In the genomic region with DNA sequence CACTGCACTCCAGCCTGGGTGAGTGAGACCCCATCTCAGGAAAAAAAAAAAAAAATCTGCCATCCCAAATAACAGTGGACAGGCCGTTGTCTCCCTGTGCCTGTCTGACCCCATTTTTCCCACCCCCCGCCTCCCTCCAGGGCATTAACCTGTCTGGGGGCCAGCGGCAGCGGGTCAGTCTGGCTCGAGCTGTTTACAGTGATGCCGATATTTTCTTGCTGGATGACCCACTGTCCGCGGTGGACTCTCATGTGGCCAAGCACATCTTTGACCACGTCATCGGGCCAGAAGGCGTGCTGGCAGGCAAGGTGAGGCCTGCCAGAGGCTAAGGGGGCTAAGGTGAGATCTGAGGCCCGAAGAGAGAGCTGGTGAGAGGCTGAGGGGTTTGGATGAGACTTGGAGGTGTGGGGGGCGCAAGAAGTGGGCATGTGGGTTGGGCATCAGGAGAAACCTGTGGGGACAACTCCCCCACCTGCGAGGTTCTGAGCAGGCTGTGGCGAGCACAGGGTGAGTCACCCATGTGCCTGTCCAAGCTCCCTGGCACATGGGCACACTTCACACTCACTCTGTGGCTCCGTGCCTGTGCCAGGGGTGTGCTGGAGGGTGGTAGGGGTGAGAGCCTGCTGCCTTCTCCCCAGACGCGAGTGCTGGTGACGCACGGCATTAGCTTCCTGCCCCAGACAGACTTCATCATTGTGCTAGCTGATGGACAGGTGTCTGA, we compare ENCODE assay signal across 19 cellular contexts. TPM values are rescaled to one million over a fixed set of nuclear protein-coding genes. Genes with fewer than 3 reads are reported as not detected.
DNase-seq lines count a peak whose midpoint lies in the region; ATAC-seq, FAIRE-seq and TF ChIP-seq lines count a peak whose summit lies in the region.
"Had no signal": no experiment of that assay in that cellular context is flagged by ENCODE, and none has a peak within 500 bp of the region (broad histone marks: within the 10 kb centered on the region; RNA-seq: fewer than 3 reads in every experiment).

No MANE protein-coding gene starts in this region.

- no peaks in the 10 kb centered on the region for H3K27me3 Mint-ChIP-seq in activated T-cell treated with anti-CD3 and anti-CD28 coated beads, Interleukin-2, amount 50 U/mL, for 4 hours (ENCODE audit: low read depth)
- no peaks in the 10 kb centered on the region for H3K27me3 Mint-ChIP-seq in CD4-positive, alpha-beta memory T cell

- H3K27me3 ChIP-seq in pancreas, result no peaks in the 10 kb centered on the region
- H3K27me3 ChIP-seq in CD4-positive, alpha-beta memory T cell (ENCODE audit: insufficient read depth, low read length), result no peaks in the 10 kb centered on the region

- peaks cover 10 to 14% (median 11%) of the 10 kb centered on the region in 3 donors for H3K4me1 ChIP-seq in pancreas
- H3K4me1 ChIP-seq in CD4-positive, alpha-beta memory T cell (ENCODE audit: insufficient read depth, low read length), result no peaks in the 10 kb centered on the region

- H3K9me3 Mint-ChIP-seq in activated T-cell treated with anti-CD3 and anti-CD28 coated beads, Interleukin-2, amount 50 U/mL, for 4 hours, result no peaks in the 10 kb centered on the region
- H3K9me3 Mint-ChIP-seq in CD4-positive, alpha-beta memory T cell, result no peaks in the 10 kb centered on the region
- H3K9me3 Mint-ChIP-seq: natural killer cell had no signal

- H3K4me3 Mint-ChIP-seq in activated T-cell treated with anti-CD3 and anti-CD28 coated beads, Interleukin-2, amount 50 U/mL, for 4 hours, result no peak overlapping the region
- H3K4me3 Mint-ChIP-seq in CD4-positive, alpha-beta memory T cell, result no peak overlapping the region
- H3K4me3 Mint-ChIP-seq: natural killer cell had no signal

- H3K4me3 ChIP-seq in pancreas, result no peak overlapping the region
- no peak overlapping the region for H3K4me3 ChIP-seq in CD4-positive, alpha-beta memory T cell (ENCODE audit: low read length in 2 of 2)
- H3K4me3 ChIP-seq: lung had no signal

- H3K4me1 Mint-ChIP-seq in activated T-cell treated with anti-CD3 and anti-CD28 coated beads, Interleukin-2, amount 50 U/mL, for 4 hours (ENCODE audit: low read depth), result no peaks in the 10 kb centered on the region
- peaks cover 0 to 1% (median 0%) of the 10 kb centered on the region in 4 donors for H3K4me1 Mint-ChIP-seq in CD4-positive, alpha-beta memory T cell
- H3K4me1 Mint-ChIP-seq: natural killer cell had no signal

- POLR2A ChIA-PET in CD4-positive, alpha-beta memory T cell (lab: Charles Lee; ENCODE audit: partially characterized antibody), result no interaction called here

- FAIRE-seq in pancreas (lab: Jason Lieb, UNC), result no peak

- H3K27ac ChIP-seq in C4-2B (peak overlapping the region; percentile 7; the same call in 1 of the 2 replicates), pancreas (no peak overlapping the region)
- no peak overlapping the region for H3K27ac ChIP-seq in CD4-positive, alpha-beta memory T cell (ENCODE audit: low read depth, low read length)

- H3K9me3 ChIP-seq in pancreas, result no peaks in the 10 kb centered on the region
- no peaks in the 10 kb centered on the region for H3K9me3 ChIP-seq in CD4-positive, alpha-beta memory T cell (ENCODE audit: control insufficient read depth in 1 of 2, low read length in 2 of 2)

- 86 to 90% methylated on average over 20 of the region's 20 CpGs for WGBS in pancreas, 2 donors

- no peak for DNase-seq in Right ventricle myocardium superior
- DNase-seq in pancreas, result peak in 4 of 6 donors; percentile 45 to 88 (median 62)
- no peak for DNase-seq in activated T-cell treated with anti-CD3 and anti-CD28 coated beads, Interleukin-2, amount 50 U/mL, for 4 hours
- DNase-seq in midbrain (lab: John Stamatoyannopoulos, UW), result no peak
- DNase-seq in CD4-positive, alpha-beta memory T cell, result no peak
- DNase-seq: activated CD4-positive, alpha-beta T cell treated with anti-CD3 and anti-CD28 coated beads for 1 hour; activated CD8-positive, alpha-beta memory T cell treated with anti-CD3 and anti-CD28 coated beads, Interleukin-2, amount 50 U/mL, for 4 hours; activated naive CD4-positive, alpha-beta T cell treated with anti-CD3 and anti-CD28 coated beads, Interleukin-2, amount 50 U/mL, for 16 hours; GDM1; KBM-7; natural killer cell; NCI-H1436; NCI-H226; SHP77; T-helper 2 cell had no signal

- intact Hi-C loops in Right ventricle myocardium superior (cut with DNase I) (no loop called here), pancreas (cut with DNase I) (no loop called here)
- intact Hi-C loops in CD4-positive, alpha-beta memory T cell (cut with micrococcal nuclease), result no loop called here

- peaks cover 0 to 4% (median 3%) of the 10 kb centered on the region in 3 donors for H3K36me3 ChIP-seq in pancreas
- no peaks in the 10 kb centered on the region for H3K36me3 ChIP-seq in CD4-positive, alpha-beta memory T cell (ENCODE audit: insufficient read depth, low read length)

- H3K36me3 Mint-ChIP-seq in activated T-cell treated with anti-CD3 and anti-CD28 coated beads, Interleukin-2, amount 50 U/mL, for 4 hours (ENCODE audit: insufficient read depth), result no peaks in the 10 kb centered on the region
- no peaks in the 10 kb centered on the region for H3K36me3 Mint-ChIP-seq in CD4-positive, alpha-beta memory T cell
- H3K36me3 Mint-ChIP-seq: natural killer cell had no signal

- peak; percentile 22 for ATAC-seq in SK-N-SH treated with all-trans-retinoic acid at 6 μM for 48 hours
- peak; percentile 82 for ATAC-seq in Right ventricle myocardium superior (ENCODE audit: poor library complexity)
- peak; percentile 29 to 76 (median 40) for ATAC-seq in pancreas
- no peak for ATAC-seq in activated T-cell treated with anti-CD3 and anti-CD28 coated beads, Interleukin-2, amount 50 U/mL, for 4 hours
- no peak for ATAC-seq in HG02852 (IDR thresholded peaks at IDR 0.05; ENCODE audit: unreplicated experiment)
- ATAC-seq: natural killer cell had no signal

- CTCF ChIA-PET in CD4-positive, alpha-beta memory T cell (lab: Charles Lee; ENCODE audit: partially characterized antibody), result interaction anchor here (0.6 kb wide), 1 partner anchor 32 kb away, joined by 3 read pairs; no protein-coding TSS in a partner anchor

- no peak overlapping the region for H3K27ac Mint-ChIP-seq in CD4-positive, alpha-beta memory T cell
- H3K27ac Mint-ChIP-seq: natural killer cell had no signal

- TF ChIP-seq CTCF in C4-2B (conservative IDR thresholded peaks at IDR 0.05) (no peak), pancreas (IDR thresholded peaks at IDR 0.05) (no peak)

TF ChIP-seq in SK-N-SH treated with all-trans-retinoic acid at 6 μM for 48 hours, 23 proteins besides CTCF, POLR2A, EP300 and RAD21:
- TF ChIP-seq, protein P1, sequence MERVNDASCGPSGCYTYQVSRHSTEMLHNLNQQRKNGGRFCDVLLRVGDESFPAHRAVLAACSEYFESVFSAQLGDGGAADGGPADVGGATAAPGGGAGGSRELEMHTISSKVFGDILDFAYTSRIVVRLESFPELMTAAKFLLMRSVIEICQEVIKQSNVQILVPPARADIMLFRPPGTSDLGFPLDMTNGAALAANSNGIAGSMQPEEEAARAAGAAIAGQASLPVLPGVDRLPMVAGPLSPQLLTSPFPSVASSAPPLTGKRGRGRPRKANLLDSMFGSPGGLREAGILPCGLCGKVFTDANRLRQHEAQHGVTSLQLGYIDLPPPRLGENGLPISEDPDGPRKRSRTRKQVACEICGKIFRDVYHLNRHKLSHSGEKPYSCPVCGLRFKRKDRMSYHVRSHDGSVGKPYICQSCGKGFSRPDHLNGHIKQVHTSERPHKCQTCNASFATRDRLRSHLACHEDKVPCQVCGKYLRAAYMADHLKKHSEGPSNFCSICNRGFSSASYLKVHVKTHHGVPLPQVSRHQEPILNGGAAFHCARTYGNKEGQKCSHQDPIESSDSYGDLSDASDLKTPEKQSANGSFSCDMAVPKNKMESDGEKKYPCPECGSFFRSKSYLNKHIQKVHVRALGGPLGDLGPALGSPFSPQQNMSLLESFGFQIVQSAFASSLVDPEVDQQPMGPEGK (CRISPR knock-in tag; IDR thresholded peaks at IDR 0.05; ENCODE audit: borderline replicate concordance), result no peak
- TF ChIP-seq ZFP30 (CRISPR knock-in tag; IDR thresholded peaks at IDR 0.05) (no peak), TCF4 (CRISPR knock-in tag; IDR thresholded peaks at IDR 0.05; ENCODE audit: borderline replicate concordance) (no peak), ARNTL (CRISPR knock-in tag; IDR thresholded peaks at IDR 0.05; ENCODE audit: borderline replicate concordance, low read depth) (no peak), ESRRG (CRISPR knock-in tag; IDR thresholded peaks at IDR 0.05) (no peak), ISL1 (CRISPR knock-in tag; IDR thresholded peaks at IDR 0.05) (no peak), ZFP3 (CRISPR knock-in tag; IDR thresholded peaks at IDR 0.05) (0 out of 2 replicates have a peak, but pooled peaks have one; percentile 12)

RNA-seq across cellular contexts. Expression of a gene that starts 34.7 kb away (rescaled TPM):
- 58.4 TPM for total RNA-seq in Right ventricle myocardium superior
- total RNA-seq in pancreas, result 10 to 100 TPM; 15.1 to 23.5 (median 17.3) TPM
- polyA plus RNA-seq in pancreas, result 10 to 100 TPM; 10.3 to 10.9 TPM
- total RNA-seq in activated T-cell treated with anti-CD3 and anti-CD28 coated beads, Interleukin-2, amount 50 U/mL, for 4 hours, result 10 to 100 TPM; 54.4 to 61.1 (median 59.1) TPM
- total RNA-seq in CD4-positive, alpha-beta memory T cell, result 10 to 100 TPM; 34.2 to 39.3 TPM
- polyA plus RNA-seq in CD4-positive, alpha-beta memory T cell, result 1 to 10 TPM; 2.1 to 8.1 TPM

RNA-seq across cellular contexts. Expression of a gene that starts 38.3 kb away (rescaled TPM):
- total RNA-seq in Right ventricle myocardium superior (0.43 TPM), pancreas (100 to 1,000 TPM in 1 of 6 donors, 10 to 100 TPM in 5; 47.2 to 103 (median 83.4) TPM)
- polyA plus RNA-seq in pancreas, result 100 to 1,000 TPM; 163 to 209 TPM
- under 1 TPM; 0.26 to 0.63 (median 0.49) TPM for total RNA-seq in activated T-cell treated with anti-CD3 and anti-CD28 coated beads, Interleukin-2, amount 50 U/mL, for 4 hours
- total RNA-seq in CD4-positive, alpha-beta memory T cell, result 1 to 10 TPM in 1 of 2 experiments, under 1 TPM in 1; 0.86 to 1.6 TPM
- polyA plus RNA-seq in CD4-positive, alpha-beta memory T cell, result not detected

RNA-seq across cellular contexts. Expression of a gene that starts 46.4 kb away (rescaled TPM):
- total RNA-seq in Right ventricle myocardium superior, result 58.1 TPM
- 10 to 100 TPM; 42.7 to 88.1 (median 59.3) TPM for total RNA-seq in pancreas
- polyA plus RNA-seq in pancreas, result 100 to 1,000 TPM in 1 of 2 donors, 10 to 100 TPM in 1; 87.4 to 210 TPM
- total RNA-seq in activated T-cell treated with anti-CD3 and anti-CD28 coated beads, Interleukin-2, amount 50 U/mL, for 4 hours, result 100 to 1,000 TPM in 2 of 3 donors, 10 to 100 TPM in 1; 99.8 to 108 (median 100) TPM
- total RNA-seq in CD4-positive, alpha-beta memory T cell, result 100 to 1,000 TPM; 254 to 291 TPM
- polyA plus RNA-seq in CD4-positive, alpha-beta memory T cell, result 10 to 100 TPM; 21.9 to 79.6 TPM

Comparison
In these comparisons a context has a peak if more than half of its experiments do, and no peak if none do; other contexts are left out.
1. ATAC-seq: peak in SK-N-SH treated with all-trans-retinoic acid at 6 μM for 48 hours (single experiment), Right ventricle myocardium superior (single experiment) and pancreas (4 of 4); none in activated T-cell treated with anti-CD3 and anti-CD28 coated beads, Interleukin-2, amount 50 U/mL, for 4 hours (0 of 2) and HG02852 (single experiment).
2. DNase-seq: peak in pancreas (4 of 6); none in Right ventricle myocardium superior (single experiment), activated T-cell treated with anti-CD3 and anti-CD28 coated beads, Interleukin-2, amount 50 U/mL, for 4 hours (single experiment), midbrain (single experiment) and CD4-positive, alpha-beta memory T cell (0 of 5).
3. RNA of a gene that starts 38.3 kb away (total RNA-seq): 47.2 to 103 TPM in pancreas; 0.86 to 1.6 TPM in CD4-positive, alpha-beta memory T cell, 0.26 to 0.63 TPM in activated T-cell treated with anti-CD3 and anti-CD28 coated beads, Interleukin-2, amount 50 U/mL, for 4 hours and 0.43 TPM in Right ventricle myocardium superior (single experiment); every median in the first group is over 10 times any median in the second.